8 cellular contexts compared by ENCODE assay signal in the genomic region with DNA sequence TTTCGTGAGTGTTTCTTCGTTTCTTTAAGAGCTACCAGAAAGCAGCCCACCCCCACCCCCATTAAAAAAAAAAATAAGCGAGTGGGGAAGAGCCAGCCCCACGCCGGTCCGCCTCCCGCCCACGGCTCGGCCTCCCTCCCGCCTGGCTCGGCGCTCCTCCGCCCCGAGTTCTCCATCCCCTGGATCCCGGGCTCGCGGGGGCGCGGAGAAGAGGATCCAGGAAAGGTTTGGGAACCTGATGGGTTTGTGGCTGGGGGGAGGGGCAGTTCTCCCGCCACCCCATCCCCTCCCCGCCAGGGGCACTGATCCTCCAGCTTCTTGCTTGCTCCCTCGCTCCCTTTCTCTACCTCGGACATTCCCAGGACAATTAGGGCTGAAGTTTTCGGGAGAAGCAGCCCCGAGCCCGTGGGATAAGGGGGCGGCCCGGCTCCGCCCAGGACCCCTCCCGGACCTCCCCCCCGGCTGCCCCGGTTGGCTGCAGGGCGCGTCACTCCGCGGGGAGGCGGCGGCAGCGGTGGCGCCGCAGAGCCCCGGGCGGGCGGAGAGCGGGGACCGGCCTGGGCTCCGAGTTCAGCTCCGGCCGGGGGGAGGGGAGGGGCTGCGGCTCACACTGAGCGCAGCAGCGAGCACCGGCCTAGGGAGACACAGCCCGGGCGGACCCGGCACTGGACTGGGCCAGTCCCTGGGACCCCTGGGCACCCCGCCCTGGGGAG. TPM values are rescaled to one million over a fixed set of nuclear protein-coding genes. Genes with fewer than 3 reads are reported as not detected.
A peak's percentile ranks its signal among the peaks of the same experiment; 100 is the strongest.
DNase-seq lines count a peak whose midpoint lies in the region; ATAC-seq and TF ChIP-seq lines count a peak whose summit lies in the region.

No MANE protein-coding gene starts in this region.

- TF ChIP-seq POLR2A in transverse colon (IDR thresholded peaks at IDR 0.05) = peak; percentile 17

- ATAC-seq in HG03108 (IDR thresholded peaks at IDR 0.05; ENCODE audit: unreplicated experiment) = no peak

- in situ Hi-C loops in transverse colon (cut with MboI; ENCODE audit: low pct_ligation_motif_present in 1 of 4, low pct_unique_long_range_greater_than_20kb in 1 of 4, low sequenced_read_pairs in 3 of 4) = no loop called here

- H3K9me3 ChIP-seq in colonic mucosa (no peaks in the 10 kb centered on the region), transverse colon (no peaks in the 10 kb centered on the region)

- intact Hi-C loops in colonic mucosa (cut with DNase I) (no loop called here), transverse colon (cut with DNase I; ENCODE audit: low total_unique reads) (loop anchor here (5.0 kb wide), 1 partner anchor 730 kb away; no protein-coding TSS in a partner anchor)

- TF ChIP-seq CTCF in colonic mucosa (IDR thresholded peaks at IDR 0.05) = no peak
- no peak for TF ChIP-seq CTCF in transverse colon (IDR thresholded peaks at IDR 0.05)

- DNase-seq in AG08396 (ENCODE audit: low spot score) = peak; percentile 96
- DNase-seq in NCI-H1048 (lab: John Stamatoyannopoulos, UW) = peak; percentile 3
- peak; percentile 36 for DNase-seq in colonic mucosa
- peak; percentile 98 for DNase-seq in left kidney (ENCODE audit: low read depth, low spot score)
- DNase-seq in transverse colon = peak; percentile 33
- no peak for DNase-seq in NOMO-1 treated with dmso at 0.1 percent for 144 hours (lab: John Stamatoyannopoulos, UW; ENCODE audit: unreplicated experiment)
- DNase-seq in HCEC 1CT = no peak

- H3K36me3 ChIP-seq in colonic mucosa (no peaks in the 10 kb centered on the region), transverse colon (no peaks in the 10 kb centered on the region)

- H3K27ac ChIP-seq in colonic mucosa (peak overlapping the region; percentile 17), transverse colon (peak overlapping the region; percentile 66 to 77 (median 72))

- 11% methylated on average over 37 of the region's 57 CpGs; no CpG with 5 or more reads in 1 of the 2 donors for WGBS in transverse colon (ENCODE audit: low coverage in 1 of 2), 2 donors

- H3K4me3 ChIP-seq in colonic mucosa (peak overlapping the region; percentile 13), transverse colon (peak overlapping the region in 3 of 4 donors; percentile 20 to 45 (median 23))

- peak overlapping the region in 1 of 2 donors; percentile 24 for H3K9ac ChIP-seq in colonic mucosa (ENCODE audit: low read depth in 2 of 2, low read length in 2 of 2)

- H3K4me1 ChIP-seq in colonic mucosa (no peaks in the 10 kb centered on the region), transverse colon (peaks cover 0 to 30% (median 15%) of the 10 kb centered on the region in 4 donors)

- H3K27me3 ChIP-seq in colonic mucosa = peaks cover 59% of the 10 kb centered on the region
- peaks cover 99% of the 10 kb centered on the region for H3K27me3 ChIP-seq in transverse colon

- no peak for TF ChIP-seq EP300 in transverse colon (IDR thresholded peaks at IDR 0.05; ENCODE audit: low read depth)

RNA-seq across cellular contexts. Expression of gene SALL1, which starts 1.0 kb away (rescaled TPM):
- total RNA-seq in colonic mucosa (1 to 10 TPM; 1.7 to 4.1 TPM), transverse colon (1 to 10 TPM in 2 of 4 donors, under 1 TPM in 1, not detected in 1; 0.41 to 2.6 (median 1.6) TPM)

Comparison
In these comparisons a context has a peak if more than half of its experiments do, and no peak if none do; other contexts are left out.
1. DNase-seq: peak in AG08396 (single experiment), NCI-H1048 (single experiment), colonic mucosa (single experiment), left kidney (single experiment) and transverse colon (single experiment); none in NOMO-1 treated with dmso at 0.1 percent for 144 hours (single experiment) and HCEC 1CT (single experiment).